Comparison of ENCODE assay signal across 17 cellular contexts in the genomic region with DNA sequence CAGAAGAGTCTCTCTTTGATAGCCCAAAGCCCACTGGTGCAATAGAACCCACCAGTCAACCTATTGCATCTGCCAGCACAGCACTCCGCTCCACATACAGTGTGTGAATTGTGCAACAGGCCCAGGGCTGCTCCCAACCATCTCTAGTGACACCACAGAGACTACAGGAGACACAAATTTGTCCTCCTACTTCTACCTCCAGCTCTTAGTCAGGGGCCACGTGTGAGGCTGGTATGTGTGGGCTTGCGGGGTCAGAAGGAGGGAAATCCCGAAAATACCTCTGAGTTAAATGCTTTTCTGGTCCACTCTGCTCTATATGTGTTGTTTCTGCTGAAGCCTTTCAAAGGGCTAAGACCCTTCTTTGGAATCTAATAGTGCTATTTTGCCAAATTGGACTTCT. TPM values are rescaled to one million over a fixed set of nuclear protein-coding genes. Genes with fewer than 3 reads are reported as not detected.
DNase-seq lines count a peak whose midpoint lies in the region; ATAC-seq, FAIRE-seq and TF ChIP-seq lines count a peak whose summit lies in the region.
"Had no signal": no experiment of that assay in that cellular context is flagged by ENCODE, and none has a peak within 500 bp of the region (broad histone marks: within the 10 kb centered on the region; RNA-seq: fewer than 3 reads in every experiment).

No MANE protein-coding gene starts in this region.

- no peaks in the 10 kb centered on the region for H3K9me3 Mint-ChIP-seq in central memory CD8-positive, alpha-beta T cell
- H3K9me3 Mint-ChIP-seq in stimulated activated naive CD8-positive, alpha-beta T cell treated with anti-CD3 and anti-CD28 coated beads, Interleukin-15, amount 100 ng/mL, for 72 hours = no peaks in the 10 kb centered on the region
- no peaks in the 10 kb centered on the region for H3K9me3 Mint-ChIP-seq in HFFc6
- H3K9me3 Mint-ChIP-seq: immature natural killer cell had no signal

- H3K9me3 ChIP-seq in HepG2 (ENCODE audit: low read length) (no peaks in the 10 kb centered on the region), right lobe of liver (no peaks in the 10 kb centered on the region)
- H3K9me3 ChIP-seq: sigmoid colon had no signal

- WGBS in HepG2 (ENCODE audit: low lambda C conversion rate) = 95% methylated on average over 4 of the region's 4 CpGs
- 81% methylated on average over 4 of the region's 4 CpGs for WGBS in right lobe of liver (ENCODE audit: insufficient coverage, low coverage, low lambda C conversion rate, missing lambda C conversion rate)

- H3K4me3 Mint-ChIP-seq in central memory CD8-positive, alpha-beta T cell = no peak overlapping the region
- H3K4me3 Mint-ChIP-seq in stimulated activated naive CD8-positive, alpha-beta T cell treated with anti-CD3 and anti-CD28 coated beads, Interleukin-15, amount 100 ng/mL, for 72 hours = peak overlapping the region; percentile 9 to 61
- H3K4me3 Mint-ChIP-seq in HFFc6 = no peak overlapping the region
- H3K4me3 Mint-ChIP-seq: immature natural killer cell had no signal

- TF ChIP-seq RAD21 in HepG2 (CRISPR knock-in tag; IDR thresholded peaks at IDR 0.05) = no peak

- intact Hi-C loops in HepG2 (cut with micrococcal nuclease; ENCODE audit: unreplicated experiment) (no loop called here), right lobe of liver (cut with DNase I) (no loop called here)

- H3K4me3 ChIP-seq in HepG2 (replicated peaks in 1 of 3; ENCODE audit: insufficient read depth in 1 of 3, low read depth in 2 of 3, low read length in 3 of 3) = no peak overlapping the region
- H3K4me3 ChIP-seq in right lobe of liver = no peak overlapping the region
- H3K4me3 ChIP-seq: sigmoid colon had no signal

- H2AFZ ChIP-seq in HepG2 (ENCODE audit: low read length) = no peak overlapping the region

- H3K4me1 ChIP-seq in HepG2 (ENCODE audit: insufficient read depth, low read length) (no peaks in the 10 kb centered on the region), right lobe of liver (no peaks in the 10 kb centered on the region)

- H3K27me3 Mint-ChIP-seq in central memory CD8-positive, alpha-beta T cell = no peaks in the 10 kb centered on the region
- no peaks in the 10 kb centered on the region for H3K27me3 Mint-ChIP-seq in stimulated activated naive CD8-positive, alpha-beta T cell treated with anti-CD3 and anti-CD28 coated beads, Interleukin-15, amount 100 ng/mL, for 72 hours
- H3K27me3 Mint-ChIP-seq in HFFc6 (ENCODE audit: insufficient read depth) = no peaks in the 10 kb centered on the region

- CTCF ChIA-PET in HepG2 (lab: Yijun Ruan, JAX; ENCODE audit: low intra/inter-chr PET ratio, low total read pairs) = no interaction called here

- no peaks in the 10 kb centered on the region for H3K27me3 ChIP-seq in HepG2 (ENCODE audit: control insufficient read depth in 1 of 2, insufficient read depth in 2 of 2, low read length in 2 of 2)
- H3K27me3 ChIP-seq in right lobe of liver = no peaks in the 10 kb centered on the region
- H3K27me3 ChIP-seq: sigmoid colon had no signal

- H4K20me1 ChIP-seq in HepG2 (ENCODE audit: insufficient read depth, low read length) = peaks cover 5% of the 10 kb centered on the region; the same call in 1 of the 2 replicates

- in situ Hi-C loops in HepG2 (cut with HindIII; ENCODE audit: extremely low pct_ligation_motif_present, low pct_unique_long_range_greater_than_20kb) = no loop called here

- FAIRE-seq in HepG2 (lab: Jason Lieb, UNC) (no peak), GM12892 (lab: Jason Lieb, UNC) (no peak)

- TF ChIP-seq EP300 in HepG2 (IDR thresholded peaks at IDR 0.05; ENCODE audit: low read depth in 2 of 2, low read length in 2 of 2) = no peak
- TF ChIP-seq EP300 in HepG2 (CRISPR knock-in tag; IDR thresholded peaks at IDR 0.05; ENCODE audit: borderline replicate concordance) = no peak

- TF ChIP-seq POLR2A in HepG2 (IDR thresholded peaks at IDR 0.05; ENCODE audit: insufficient read depth in 1 of 2, low read depth in 2 of 2, low read length in 2 of 2) (no peak), right lobe of liver (IDR thresholded peaks at IDR 0.05) (no peak), GM12892 (IDR thresholded peaks at IDR 0.05; ENCODE audit: low read depth, low read length) (no peak)

- DNase-seq in HepG2 (ENCODE audit: low spot score) (no peak), right lobe of liver (no peak), HFFc6 (no peak), GM12892 (ENCODE audit: insufficient read length) (no peak)
- DNase-seq in central memory CD8-positive, alpha-beta T cell (ENCODE audit: low spot score in 2 of 2) = no peak
- DNase-seq in stimulated activated naive CD8-positive, alpha-beta T cell treated with anti-CD3 and anti-CD28 coated beads, Interleukin-15, amount 100 ng/mL, for 72 hours = peak; percentile 29 to 42
- DNase-seq: activated CD8-positive, alpha-beta memory T cell treated with anti-CD3 and anti-CD28 coated beads for 24 hours; immature natural killer cell; mammary epithelial cell; NCI-H2029; NCI-H82; sigmoid colon; substantia nigra had no signal

- H3K36me3 Mint-ChIP-seq in central memory CD8-positive, alpha-beta T cell (ENCODE audit: insufficient read depth) = peaks cover 36% of the 10 kb centered on the region
- peaks cover 41% of the 10 kb centered on the region for H3K36me3 Mint-ChIP-seq in HFFc6 (ENCODE audit: low read depth)

- no peak overlapping the region for H3K4me2 ChIP-seq in HepG2 (ENCODE audit: low read depth, low read length)

- H3K9ac ChIP-seq in HepG2 (ENCODE audit: insufficient read depth, low read depth, low read length) = no peak overlapping the region

- peak overlapping the region; percentile 1 for H3K27ac Mint-ChIP-seq in central memory CD8-positive, alpha-beta T cell (ENCODE audit: low read depth)
- peak overlapping the region; percentile 3 to 35 for H3K27ac Mint-ChIP-seq in stimulated activated naive CD8-positive, alpha-beta T cell treated with anti-CD3 and anti-CD28 coated beads, Interleukin-15, amount 100 ng/mL, for 72 hours
- no peak overlapping the region for H3K27ac Mint-ChIP-seq in HFFc6

- POLR2A ChIA-PET in HepG2 (lab: Yijun Ruan, JAX) = no interaction called here

- no TSS peak for BruUV-seq in HepG2 (replicated peaks; lab: Mats Ljungman, UMichigan)

- TF ChIP-seq CTCF in HepG2 (CRISPR knock-in tag; IDR thresholded peaks at IDR 0.05) = no peak
- no peak for TF ChIP-seq CTCF in right lobe of liver (IDR thresholded peaks at IDR 0.05)
- TF ChIP-seq CTCF in HFFc6 (IDR thresholded peaks at IDR 0.05) = no peak

- H3K79me2 ChIP-seq in HepG2 (ENCODE audit: insufficient read depth, low read length) = peaks cover 35% of the 10 kb centered on the region

- H3K27ac ChIP-seq in HepG2 (ENCODE audit: extremely low read length, insufficient read depth, low read length) = no peak overlapping the region
- H3K27ac ChIP-seq in right lobe of liver = no peak overlapping the region
- H3K27ac ChIP-seq: epithelial cell of prostate, RWPE1, sigmoid colon had no signal

- no peak for ATAC-seq in HepG2
- no peak for ATAC-seq in right lobe of liver
- ATAC-seq in HG02884 (IDR thresholded peaks at IDR 0.05; ENCODE audit: unreplicated experiment) = peak; percentile 62
- no peak for ATAC-seq in central memory CD8-positive, alpha-beta T cell (replicated peaks; ENCODE audit: extremely low read depth, poor library complexity, severe bottlenecking)
- peak; percentile 97 for ATAC-seq in stimulated activated naive CD8-positive, alpha-beta T cell treated with anti-CD3 and anti-CD28 coated beads, Interleukin-15, amount 100 ng/mL, for 72 hours

- H3K36me3 ChIP-seq in HepG2 (replicated peaks in 1 of 2; ENCODE audit: control insufficient read depth in 1 of 2, insufficient read depth in 2 of 2, low read length in 2 of 2) (peaks cover 31 to 81% of the 10 kb centered on the region in 2 experiments), right lobe of liver (peaks cover 0 to 46% (median 10%) of the 10 kb centered on the region in 4 donors)

- peaks cover 60% of the 10 kb centered on the region for H3K4me1 Mint-ChIP-seq in central memory CD8-positive, alpha-beta T cell
- peaks cover 93% of the 10 kb centered on the region for H3K4me1 Mint-ChIP-seq in stimulated activated naive CD8-positive, alpha-beta T cell treated with anti-CD3 and anti-CD28 coated beads, Interleukin-15, amount 100 ng/mL, for 72 hours
- H3K4me1 Mint-ChIP-seq in HFFc6 (ENCODE audit: low read depth) = peaks cover 15% of the 10 kb centered on the region

RNA-seq across cellular contexts. Expression of gene DGUOK, which starts 18.0 kb away (rescaled TPM):
- 105 and 130 TPM in 2 replicates for total RNA-seq in HepG2 (2016; rRNA removed; fragmentation: Illumina TruSeq; extraction: Trizol)
- total RNA-seq in HepG2 (2016; cell fraction: cytosol; rRNA removed; fragmentation: Illumina TruSeq; extraction: Trizol; ENCODE audit: low read depth) = 22.6 and 22.7 TPM in 2 replicates
- 106 and 144 TPM in 2 replicates for total RNA-seq in HepG2 (2016; cell fraction: insoluble cytoplasmic fraction; rRNA removed; fragmentation: Illumina TruSeq; extraction: Trizol)
- total RNA-seq in HepG2 (2016; cell fraction: membrane; rRNA removed; fragmentation: Illumina TruSeq; extraction: Trizol) = 48.1 and 55.5 TPM in 2 replicates
- total RNA-seq in HepG2 (2016; cell fraction: nucleus; rRNA removed; fragmentation: Illumina TruSeq; extraction: Trizol) = 47.4 and 51.2 TPM in 2 replicates
- 124 and 137 TPM in 2 replicates for polyA plus RNA-seq in HepG2 (2011; rRNA removed)
- 118 and 121 TPM in 2 replicates for polyA plus RNA-seq in HepG2 (2011; cell fraction: cytosol; rRNA removed)
- polyA plus RNA-seq in HepG2 (2011; cell fraction: nucleus; rRNA removed) = 36.3 and 40.1 TPM in 2 replicates
- 107 and 124 TPM in 2 replicates for polyA plus RNA-seq in HepG2 (2012)
- 26.7 and 29.0 TPM in 2 replicates for polyA plus RNA-seq in HepG2 (2016; cell fraction: cytosol; fragmentation: Illumina TruSeq; extraction: Trizol; ENCODE audit: low read depth)
- polyA plus RNA-seq in HepG2 (2016; cell fraction: insoluble cytoplasmic fraction; fragmentation: Illumina TruSeq; extraction: Trizol; ENCODE audit: low read depth) = 184 and 199 TPM in 2 replicates
- polyA plus RNA-seq in HepG2 (2016; cell fraction: membrane; fragmentation: Illumina TruSeq; extraction: Trizol; ENCODE audit: low read depth) = 57.6 and 62.2 TPM in 2 replicates
- polyA plus RNA-seq in HepG2 (2016; cell fraction: nucleus; fragmentation: Illumina TruSeq; extraction: Trizol; ENCODE audit: insufficient read depth, low read depth) = 105 and 115 TPM in 2 replicates
- polyA minus RNA-seq in HepG2 (2011; rRNA and poly(A)+ RNA removed; ENCODE audit: low replicate concordance) = 25.9 and 35.0 TPM in 2 replicates
- polyA minus RNA-seq in HepG2 (2011; cell fraction: cytosol; rRNA and poly(A)+ RNA removed) = 23.1 and 30.6 TPM in 2 replicates
- 23.6 and 37.7 TPM in 2 replicates for polyA minus RNA-seq in HepG2 (2011; cell fraction: nucleus; rRNA and poly(A)+ RNA removed)
- 10 to 100 TPM; 16.6 to 33.1 (median 22.6) TPM for total RNA-seq in right lobe of liver
- total RNA-seq in HFFc6 (2021; fragmentation: NEBNext Ultra II Directional; extraction: Animal tissue kit (Norgen Biotek cat#: 25700)) = 10 to 100 TPM; 63.2 to 73.3 (median 69.3) TPM
- 76.7 TPM for polyA plus RNA-seq in GM12892 (2012; ENCODE audit: missing spikeins)

RNA-seq across cellular contexts. Expression of gene TET3, which starts 40.0 kb away (rescaled TPM):
- total RNA-seq in HepG2 (2016; rRNA removed; fragmentation: Illumina TruSeq; extraction: Trizol) (6.8 TPM in 2 replicates), right lobe of liver (1 to 10 TPM; 3.7 to 6.8 (median 5.1) TPM)
- total RNA-seq in HepG2 (2016; cell fraction: cytosol; rRNA removed; fragmentation: Illumina TruSeq; extraction: Trizol; ENCODE audit: low read depth) = 0.71 and 1.2 TPM in 2 replicates
- total RNA-seq in HepG2 (2016; cell fraction: insoluble cytoplasmic fraction; rRNA removed; fragmentation: Illumina TruSeq; extraction: Trizol) = 6.1 and 7.2 TPM in 2 replicates
- total RNA-seq in HepG2 (2016; cell fraction: membrane; rRNA removed; fragmentation: Illumina TruSeq; extraction: Trizol) = 2.4 and 2.7 TPM in 2 replicates
- total RNA-seq in HepG2 (2016; cell fraction: nucleus; rRNA removed; fragmentation: Illumina TruSeq; extraction: Trizol) = 12.1 and 16.6 TPM in 2 replicates
- 4.3 and 4.7 TPM in 2 replicates for polyA plus RNA-seq in HepG2 (2011; rRNA removed)
- 1.7 and 2.0 TPM in 2 replicates for polyA plus RNA-seq in HepG2 (2011; cell fraction: cytosol; rRNA removed)
- 19.7 and 21.9 TPM in 2 replicates for polyA plus RNA-seq in HepG2 (2011; cell fraction: nucleus; rRNA removed)
- polyA plus RNA-seq in HepG2 (2012) = 6.0 and 7.3 TPM in 2 replicates
- 0.26 and 0.32 TPM in 2 replicates for polyA plus RNA-seq in HepG2 (2016; cell fraction: cytosol; fragmentation: Illumina TruSeq; extraction: Trizol; ENCODE audit: low read depth)
- polyA plus RNA-seq in HepG2 (2016; cell fraction: insoluble cytoplasmic fraction; fragmentation: Illumina TruSeq; extraction: Trizol; ENCODE audit: low read depth) = 4.5 and 5.7 TPM in 2 replicates
- 0.63 and 0.87 TPM in 2 replicates for polyA plus RNA-seq in HepG2 (2016; cell fraction: membrane; fragmentation: Illumina TruSeq; extraction: Trizol; ENCODE audit: low read depth)
- polyA plus RNA-seq in HepG2 (2016; cell fraction: nucleus; fragmentation: Illumina TruSeq; extraction: Trizol; ENCODE audit: insufficient read depth, low read depth) = 24.0 and 27.9 TPM in 2 replicates
- polyA minus RNA-seq in HepG2 (2011; rRNA and poly(A)+ RNA removed; ENCODE audit: low replicate concordance) = 7.6 and 10.7 TPM in 2 replicates
- 3.4 and 4.2 TPM in 2 replicates for polyA minus RNA-seq in HepG2 (2011; cell fraction: cytosol; rRNA and poly(A)+ RNA removed)
- 14.0 and 14.5 TPM in 2 replicates for polyA minus RNA-seq in HepG2 (2011; cell fraction: nucleus; rRNA and poly(A)+ RNA removed)
- 1 to 10 TPM; 3.2 to 3.7 (median 3.4) TPM for total RNA-seq in HFFc6 (2021; fragmentation: NEBNext Ultra II Directional; extraction: Animal tissue kit (Norgen Biotek cat#: 25700))
- 12.0 TPM for polyA plus RNA-seq in GM12892 (2012; ENCODE audit: missing spikeins)

RNA-seq across cellular contexts. Expression of gene ACTG2, which starts 51.9 kb away (rescaled TPM):
- total RNA-seq in HepG2 (2016; rRNA removed; fragmentation: Illumina TruSeq; extraction: Trizol) = 0.13 and 0.14 TPM in 2 replicates
- not detected in 2 replicates for total RNA-seq in HepG2 (2016; cell fraction: cytosol; rRNA removed; fragmentation: Illumina TruSeq; extraction: Trizol; ENCODE audit: low read depth)
- 0.06 and 0.43 TPM in 2 replicates for total RNA-seq in HepG2 (2016; cell fraction: insoluble cytoplasmic fraction; rRNA removed; fragmentation: Illumina TruSeq; extraction: Trizol)
- 0.15 TPM in 1 of 2 replicates, not detected in the other for total RNA-seq in HepG2 (2016; cell fraction: membrane; rRNA removed; fragmentation: Illumina TruSeq; extraction: Trizol)
- total RNA-seq in HepG2 (2016; cell fraction: nucleus; rRNA removed; fragmentation: Illumina TruSeq; extraction: Trizol) = 0.28 TPM in 1 of 2 replicates, not detected in the other
- not detected in 2 replicates for polyA plus RNA-seq in HepG2 (2011; rRNA removed)
- 0.04 and 0.05 TPM in 2 replicates for polyA plus RNA-seq in HepG2 (2011; cell fraction: cytosol; rRNA removed)
- polyA plus RNA-seq in HepG2 (2011; cell fraction: nucleus; rRNA removed) = not detected in 2 replicates
- 0.12 TPM in 1 of 2 replicates, not detected in the other for polyA plus RNA-seq in HepG2 (2012)
- 0.11 and 0.15 TPM in 2 replicates for polyA plus RNA-seq in HepG2 (2016; cell fraction: cytosol; fragmentation: Illumina TruSeq; extraction: Trizol; ENCODE audit: low read depth)
- polyA plus RNA-seq in HepG2 (2016; cell fraction: insoluble cytoplasmic fraction; fragmentation: Illumina TruSeq; extraction: Trizol; ENCODE audit: low read depth) = 0.32 and 0.35 TPM in 2 replicates
- polyA plus RNA-seq in HepG2 (2016; cell fraction: membrane; fragmentation: Illumina TruSeq; extraction: Trizol; ENCODE audit: low read depth) = not detected in 2 replicates
- polyA plus RNA-seq in HepG2 (2016; cell fraction: nucleus; fragmentation: Illumina TruSeq; extraction: Trizol; ENCODE audit: insufficient read depth, low read depth) = 0.45 and 0.98 TPM in 2 replicates
- polyA minus RNA-seq in HepG2 (2011; rRNA and poly(A)+ RNA removed; ENCODE audit: low replicate concordance) = 0.28 TPM in 1 of 2 replicates, not detected in the other
- polyA minus RNA-seq in HepG2 (2011; cell fraction: cytosol; rRNA and poly(A)+ RNA removed) = not detected in 2 replicates
- not detected in 2 replicates for polyA minus RNA-seq in HepG2 (2011; cell fraction: nucleus; rRNA and poly(A)+ RNA removed)
- 10 to 100 TPM in 1 of 6 experiments, 1 to 10 TPM in 4, under 1 TPM in 1; 0.39 to 12.8 (median 1.1) TPM for total RNA-seq in right lobe of liver
- total RNA-seq in HFFc6 (2021; fragmentation: NEBNext Ultra II Directional; extraction: Animal tissue kit (Norgen Biotek cat#: 25700)) = 1 to 10 TPM in 4 of 6 experiments, under 1 TPM in 2; 0.17 to 2.3 (median 2.1) TPM
- 0.19 TPM for polyA plus RNA-seq in GM12892 (2012; ENCODE audit: missing spikeins)
- total RNA-seq: T-helper 1 cell treated with Interleukin-12 subunit alpha and Interleukin-12 subunit beta and Interleukin-4 antibody, amounts not matched to agents 30 ng/mL and 1 ng/mL, for 36 hours had no signal
- polyA plus RNA-seq: immature natural killer cell had no signal

Comparison
In these comparisons a context has a peak if more than half of its experiments do, and no peak if none do; other contexts are left out.
1. ATAC-seq: peak in HG02884 (single experiment) and stimulated activated naive CD8-positive, alpha-beta T cell treated with anti-CD3 and anti-CD28 coated beads, Interleukin-15, amount 100 ng/mL, for 72 hours (single experiment); none in HepG2 (single experiment), right lobe of liver (0 of 4) and central memory CD8-positive, alpha-beta T cell (single experiment).
2. DNase-seq: peak in stimulated activated naive CD8-positive, alpha-beta T cell treated with anti-CD3 and anti-CD28 coated beads, Interleukin-15, amount 100 ng/mL, for 72 hours (2 of 2); none in HepG2 (single experiment), right lobe of liver (0 of 3), central memory CD8-positive, alpha-beta T cell (0 of 2), HFFc6 (single experiment) and GM12892 (single experiment).
3. H3K4me3 Mint-ChIP-seq: peak in stimulated activated naive CD8-positive, alpha-beta T cell treated with anti-CD3 and anti-CD28 coated beads, Interleukin-15, amount 100 ng/mL, for 72 hours (2 of 2); none in central memory CD8-positive, alpha-beta T cell (single experiment) and HFFc6 (single experiment).